16 cellular contexts compared by ENCODE assay signal in genomic region chr9:134930404-134930803, GRCh38. TPM values are rescaled to one million over a fixed set of nuclear protein-coding genes. Genes with fewer than 3 reads are reported as not detected.
A peak's percentile ranks its signal among the peaks of the same experiment; 100 is the strongest.
DNase-seq lines count a peak whose midpoint lies in the region; ATAC-seq and TF ChIP-seq lines count a peak whose summit lies in the region.
"Had no signal": no experiment of that assay in that cellular context is flagged by ENCODE, and none has a peak within 500 bp of the region (broad histone marks: within the 10 kb centered on the region; RNA-seq: fewer than 3 reads in every experiment).

No MANE protein-coding gene starts in this region.

- no peaks in the 10 kb centered on the region for H3K9me3 ChIP-seq in neutrophil
- H3K9me3 ChIP-seq in testis = no peaks in the 10 kb centered on the region

- peaks cover 97 to 98% of the 10 kb centered on the region in 2 experiments for H3K4me1 ChIP-seq in neutrophil (ENCODE audit: control insufficient read depth in 1 of 2, insufficient read depth in 1 of 2, low read depth in 1 of 2, low read length in 1 of 2)
- H3K4me1 ChIP-seq in testis = no peaks in the 10 kb centered on the region

- peak overlapping the region; percentile 53 to 63 for H3K4me3 ChIP-seq in neutrophil (ENCODE audit: low read depth in 1 of 2, low read length in 1 of 2)
- H3K4me3 ChIP-seq in testis = no peak overlapping the region
- H3K4me3 ChIP-seq: GM23248 had no signal

- H3K27me3 ChIP-seq in neutrophil = no peaks in the 10 kb centered on the region
- no peaks in the 10 kb centered on the region for H3K27me3 ChIP-seq in testis

- TF ChIP-seq POLR2A in testis (IDR thresholded peaks at IDR 0.05) = no peak

- DNase-seq in NCI-H187 (lab: John Stamatoyannopoulos, UW) = no peak
- DNase-seq in NCI-H1092 treated with DMSO at 0.1 percent for 48 hours (lab: John Stamatoyannopoulos, UW) = no peak
- DNase-seq in activated gamma-delta T cell (lab: John Stamatoyannopoulos, UW) = no peak
- no peak for DNase-seq in testis
- DNase-seq: activated naive CD8-positive, alpha-beta T cell treated with anti-CD3 and anti-CD28 coated beads, Interleukin-2, amount 50 U/mL, for 24 hours; erythroblast; GM23248; midbrain; NCI-H2171 treated with DMSO at 0.1 percent for 48 hours; substantia nigra had no signal

- 76 to 82% methylated on average over 13 of the region's 13 CpGs for WGBS in testis, 2 donors

- ATAC-seq in GM18868 (IDR thresholded peaks at IDR 0.05; ENCODE audit: unreplicated experiment) = peak; percentile 51
- ATAC-seq in GM21528 (IDR thresholded peaks at IDR 0.05; ENCODE audit: low FRiP score, unreplicated experiment) = peak; percentile 64
- peak; percentile 68 for ATAC-seq in HG03354 (IDR thresholded peaks at IDR 0.05; ENCODE audit: poor library complexity, severe bottlenecking, unreplicated experiment)
- ATAC-seq: activated naive CD8-positive, alpha-beta T cell treated with anti-CD3 and anti-CD28 coated beads, Interleukin-2, amount 50 U/mL, for 24 hours had no signal

- intact Hi-C loops in testis (cut with DNase I; ENCODE audit: low total_unique reads) = no loop called here

- TF ChIP-seq CTCF in neutrophil (IDR thresholded peaks at IDR 0.05) (no peak), testis (IDR thresholded peaks at IDR 0.05) (no peak)

- H3K36me3 ChIP-seq in neutrophil (no peaks in the 10 kb centered on the region), testis (ENCODE audit: low read depth, missing control alignments) (no peaks in the 10 kb centered on the region)

- H3K27ac ChIP-seq in neutrophil (peak overlapping the region; percentile 95), testis (no peak overlapping the region)
- H3K27ac ChIP-seq: GM23248 had no signal

RNA-seq across cellular contexts. Expression of gene FCN1, which starts 12.7 kb away (rescaled TPM):
- total RNA-seq in testis = under 1 TPM in 1 of 2 donors, not detected in 1; 0.19 TPM
- polyA plus RNA-seq in testis (ENCODE audit: insufficient read depth, low read depth, low replicate concordance) = 8.0 TPM
- total RNA-seq: GM23248, LHCN-M2, RPMI7951 had no signal
- polyA plus RNA-seq: GM23248 had no signal

RNA-seq across cellular contexts. Expression of gene FCN2, which starts 49.8 kb away (rescaled TPM):
- total RNA-seq in testis = under 1 TPM in 1 of 2 donors, not detected in 1; 0.43 TPM
- not detected for polyA plus RNA-seq in testis (ENCODE audit: insufficient read depth, low read depth, low replicate concordance)
- total RNA-seq: GM23248, LHCN-M2, RPMI7951 had no signal
- polyA plus RNA-seq: GM23248 had no signal

Comparison
In these comparisons a context has a peak if more than half of its experiments do, and no peak if none do; other contexts are left out.
1. H3K4me3 ChIP-seq: peak in neutrophil (2 of 2); none in testis (0 of 2).
2. Peak in every context shown above with its lines, with median percentiles within 50 percentile points of each other: ATAC-seq.